In genomic region chr19:13089139-13089856, GRCh38 we compare ENCODE assay signal across 8 cellular contexts.
DNase-seq lines count a peak whose midpoint lies in the region; ATAC-seq and TF ChIP-seq lines count a peak whose summit lies in the region.

No MANE protein-coding gene starts in this region.

- no peaks in the 10 kb centered on the region; the same call in 1 of the 2 replicates for H3K27me3 ChIP-seq in GM06990 (replicated peaks; ENCODE audit: control insufficient read depth, insufficient read depth, low read length)
- no peaks in the 10 kb centered on the region for H3K27me3 ChIP-seq in Loucy (ENCODE audit: insufficient read depth, low read length, poor library complexity, severe bottlenecking)
- H3K27me3 ChIP-seq in rectal smooth muscle tissue (ENCODE audit: control insufficient read depth, insufficient read depth, low read length) = no peaks in the 10 kb centered on the region

- peaks cover 4% of the 10 kb centered on the region for H4K20me1 ChIP-seq in Loucy (ENCODE audit: insufficient read depth, low read length, poor library complexity, severe bottlenecking)

- H3K79me2 ChIP-seq in Loucy (ENCODE audit: insufficient read depth, low read length) = peaks cover 5% of the 10 kb centered on the region; the same call in 1 of the 2 replicates

- H2AFZ ChIP-seq in Loucy (ENCODE audit: low read length) = no peak overlapping the region

- H3F3A ChIP-seq in Loucy (ENCODE audit: low read depth) = no peaks in the 10 kb centered on the region

- no peak for ATAC-seq in HG03095 (IDR thresholded peaks at IDR 0.05; ENCODE audit: unreplicated experiment)

- DNase-seq in GM06990 (ENCODE audit: extremely low read depth, insufficient read length) = no peak
- DNase-seq in coronary artery (ENCODE audit: low spot score) = no peak
- no peak for DNase-seq in UCSD-AML1 (lab: John Stamatoyannopoulos, UW; ENCODE audit: unreplicated experiment)
- no peak for DNase-seq in GM19240 (ENCODE audit: insufficient read length, low spot score)
- DNase-seq in NCI-H1092 (lab: John Stamatoyannopoulos, UW) = no peak

- no peaks in the 10 kb centered on the region for H3K9me3 ChIP-seq in Loucy (ENCODE audit: insufficient read depth, low read depth, low read length)

- H3K36me3 ChIP-seq in GM06990 (ENCODE audit: control insufficient read depth, insufficient read depth, low read length) (no peaks in the 10 kb centered on the region), Loucy (ENCODE audit: insufficient read depth, low read length) (no peaks in the 10 kb centered on the region), rectal smooth muscle tissue (ENCODE audit: control insufficient read depth, insufficient read depth, low read length) (peaks cover 14% of the 10 kb centered on the region)

- H3K27ac ChIP-seq in coronary artery = peak overlapping the region; percentile 83 to 95
- H3K27ac ChIP-seq in rectal smooth muscle tissue (ENCODE audit: low read depth, low read length) = peak overlapping the region; percentile 59

- H3K4me1 ChIP-seq in Loucy (ENCODE audit: insufficient read depth, low read length, poor library complexity, severe bottlenecking) (peaks cover 5% of the 10 kb centered on the region), rectal smooth muscle tissue (ENCODE audit: control insufficient read depth, insufficient read depth, low read length) (peaks cover 30% of the 10 kb centered on the region)

- peak; percentile 58 for TF ChIP-seq CTCF in GM06990 (IDR thresholded peaks at IDR 0.05; ENCODE audit: insufficient read depth, low read length, poor library complexity, severe bottlenecking)
- peak; percentile 72 for TF ChIP-seq CTCF in Loucy (conservative IDR thresholded peaks at IDR 0.05; ENCODE audit: low read length)
- no peak for TF ChIP-seq CTCF in coronary artery (IDR thresholded peaks at IDR 0.05)

- H3K9me2 ChIP-seq in Loucy (replicated peaks; ENCODE audit: low read depth, low read length) = no peaks in the 10 kb centered on the region

- H3K9ac ChIP-seq in Loucy (ENCODE audit: low read depth, low read length, poor library complexity, severe bottlenecking) = no peak overlapping the region
- no peak overlapping the region for H3K9ac ChIP-seq in rectal smooth muscle tissue (ENCODE audit: low read length)

- H3K4me3 ChIP-seq in GM06990 (replicated peaks; ENCODE audit: low read depth, low read length) (no peak overlapping the region), Loucy (ENCODE audit: low read length, poor library complexity, severe bottlenecking) (no peak overlapping the region), coronary artery (no peak overlapping the region), rectal smooth muscle tissue (ENCODE audit: low read length) (no peak overlapping the region)

- H3K4me2 ChIP-seq in Loucy (ENCODE audit: low read depth, low read length, poor library complexity, severe bottlenecking) = no peak overlapping the region
